Comparison of ENCODE assay signal across 19 cellular contexts in genomic region chr9:127847833-127848755, GRCh38. TPM values are rescaled to one million over a fixed set of nuclear protein-coding genes. Genes with fewer than 3 reads are reported as not detected.
DNase-seq lines count a peak whose midpoint lies in the region; ATAC-seq, FAIRE-seq and TF ChIP-seq lines count a peak whose summit lies in the region.
"Had no signal": no experiment of that assay in that cellular context is flagged by ENCODE, and none has a peak within 500 bp of the region (broad histone marks: within the 10 kb centered on the region; RNA-seq: fewer than 3 reads in every experiment).

No MANE protein-coding gene starts in this region.

- no peak for ATAC-seq in WTC11

- CTCF ChIA-PET in WTC11 (lab: Charles Lee) = interaction anchor here (1.4 kb wide), 1 partner anchor 21 kb away, joined by 3 read pairs; no protein-coding TSS in a partner anchor
- CTCF ChIA-PET in H1 (lab: Charles Lee; ENCODE audit: partially characterized antibody) = interaction anchor here (0.9 to 2.0 kb wide), 5 partner anchors 12 to 23 kb away, joined by 3 to 9 read pairs (median 4); no protein-coding TSS in a partner anchor
- CTCF ChIA-PET in HEK293T (lab: Yijun Ruan, JAX) = no interaction called here

- H3K4me1 Mint-ChIP-seq in WTC11 = peaks cover 9% of the 10 kb centered on the region
- peaks cover 5% of the 10 kb centered on the region for H3K4me1 Mint-ChIP-seq in mesothelial cell of epicardium

- POLR2A ChIA-PET in WTC11 (lab: Charles Lee) = interaction anchor here (0.6 to 1.0 kb wide), 2 partner anchors 16 to 17 kb away, joined by 3 to 4 read pairs; no protein-coding TSS in a partner anchor
- POLR2A ChIA-PET in H1 (lab: Charles Lee; ENCODE audit: partially characterized antibody) = interaction anchor here (1.9 kb wide), 1 partner anchor 38 kb away, joined by 5 read pairs; no protein-coding TSS in a partner anchor
- POLR2A ChIA-PET in HEK293T (lab: Yijun Ruan, JAX) = no interaction called here

- no peak overlapping the region for H3K4me2 ChIP-seq in H1 (ENCODE audit: insufficient read depth in 1 of 2, low read depth in 2 of 2, low read length in 2 of 2)
- H3K4me2 ChIP-seq: neural progenitor cell had no signal

- no peak overlapping the region for H3K9ac ChIP-seq in H1 (replicated peaks in 1 of 4; ENCODE audit: extremely low read depth in 1 of 4, low read depth in 3 of 4, low read length in 3 of 4)
- H3K9ac ChIP-seq: neural progenitor cell had no signal

- no peak for TF ChIP-seq CTCF in WTC11 (IDR thresholded peaks at IDR 0.05)
- no peak for TF ChIP-seq CTCF in H1 (IDR thresholded peaks at IDR 0.05; ENCODE audit: control extremely low read depth in 1 of 3, insufficient read depth in 1 of 3, low read depth in 1 of 3, low read length in 3 of 3)
- no peak for TF ChIP-seq CTCF in mesothelial cell of epicardium (IDR thresholded peaks at IDR 0.05; ENCODE audit: unreplicated experiment)
- no peak for TF ChIP-seq CTCF in suprapubic skin (IDR thresholded peaks at IDR 0.05)

- no peak overlapping the region for H2BK120ac ChIP-seq in H1 (replicated peaks; ENCODE audit: low read depth, low read length)

- H3K27me3 Mint-ChIP-seq in WTC11 (ENCODE audit: low read depth) (no peaks in the 10 kb centered on the region), mesothelial cell of epicardium (ENCODE audit: low read depth) (no peaks in the 10 kb centered on the region)

- no peak overlapping the region for H3K56ac ChIP-seq in H1 (replicated peaks; ENCODE audit: insufficient read length, low read depth, low read length)

- no peak overlapping the region for H2BK5ac ChIP-seq in H1 (ENCODE audit: low read depth, low read length)

- H4K20me1 ChIP-seq in H1 (replicated peaks in 1 of 2; ENCODE audit: control insufficient read depth in 1 of 2, insufficient read depth in 2 of 2, low read length in 2 of 2) = no peaks in the 10 kb centered on the region

- no peak overlapping the region for H2AFZ ChIP-seq in H1 (ENCODE audit: low read length)
- H2AFZ ChIP-seq: neural progenitor cell had no signal

- H4K5ac ChIP-seq in H1 (ENCODE audit: insufficient read length, low read depth, low read length) = no peak overlapping the region

- H3K4me1 ChIP-seq in H1 (replicated peaks in 1 of 4; ENCODE audit: control insufficient read depth in 3 of 4, insufficient read depth in 4 of 4, low read length in 3 of 4) (peaks cover 0 to 8% (median 5%) of the 10 kb centered on the region in 4 experiments; a peak in 6 of 7 replicates), suprapubic skin (peaks cover 30% of the 10 kb centered on the region)
- H3K4me1 ChIP-seq: neural progenitor cell had no signal

- H3K36me3 ChIP-seq in H1 (ENCODE audit: control insufficient read depth in 2 of 4, insufficient read depth in 4 of 4, low read length in 3 of 4) = no peaks in the 10 kb centered on the region
- peaks cover under 1% of the 10 kb centered on the region for H3K36me3 ChIP-seq in suprapubic skin
- H3K36me3 ChIP-seq: neural progenitor cell had no signal

- no peak overlapping the region for H3K18ac ChIP-seq in H1 (ENCODE audit: extremely low read depth, low read length)

- no peak overlapping the region for H3K23ac ChIP-seq in H1 (ENCODE audit: insufficient read length)

- H3K4me3 Mint-ChIP-seq in WTC11 = no peak overlapping the region
- H3K4me3 Mint-ChIP-seq in mesothelial cell of epicardium = no peak overlapping the region

- H3K27ac ChIP-seq in H1 (ENCODE audit: low read depth, low read length) (no peak overlapping the region), suprapubic skin (no peak overlapping the region)
- H3K27ac ChIP-seq: epithelial cell of prostate, HL-60, neural progenitor cell had no signal

- H3K79me1 ChIP-seq in H1 (ENCODE audit: low read depth, low read length) = no peaks in the 10 kb centered on the region

- 84% methylated on average over 12 of the region's 12 CpGs; no CpG with 5 or more reads in 1 of the 2 experiments for WGBS in H1 (ENCODE audit: extremely low coverage in 1 of 2, insufficient coverage in 1 of 2, insufficient read length in 1 of 2, insufficient replicate concordance in 2 of 2, low coverage in 1 of 2, low lambda C conversion rate in 2 of 2, missing lambda C conversion rate in 1 of 2), 2 experiments
- 79% methylated on average over 12 of the region's 12 CpGs for WGBS in suprapubic skin

- H3K27ac Mint-ChIP-seq in WTC11 = no peak overlapping the region; the same call in 1 of the 2 replicates
- H3K27ac Mint-ChIP-seq in mesothelial cell of epicardium = peak overlapping the region; percentile 34
- H3K27ac Mint-ChIP-seq: activated T-helper 2 cell treated with anti-CD3 and anti-CD28 coated beads, Interferon-gamma antibody, Interleukin-2, Interleukin-4, amounts not matched to agents 10 μg/mL and 5 μg/mL and 100 μg/mL, durations not matched to agents 14 hours and 24 hours and 36 hours had no signal

- no peaks in the 10 kb centered on the region for H3K79me2 ChIP-seq in H1 (ENCODE audit: control insufficient read depth in 1 of 2, insufficient read depth in 2 of 2, low read length in 2 of 2)

- DNase-seq in WTC11 (ENCODE audit: low spot score) = no peak
- no peak for DNase-seq in H1 (ENCODE audit: low read depth in 1 of 2, low spot score in 2 of 2)
- DNase-seq in mesothelial cell of epicardium (ENCODE audit: low spot score in 2 of 2, unreplicated experiment in 2 of 2) = no peak
- DNase-seq in suprapubic skin (ENCODE audit: low spot score in 2 of 2) = peak in 1 of 2 donors; percentile 61
- no peak for DNase-seq in stimulated activated CD8-positive, alpha-beta memory T cell treated with anti-CD3 and anti-CD28 coated beads, Interleukin-4, amount 100 ng/mL, for 48 hours
- DNase-seq in HEK293T (ENCODE audit: extremely low spot score) = no peak
- DNase-seq in NCI-H2196 treated with DMSO at 0.1 percent for 48 hours (lab: John Stamatoyannopoulos, UW; ENCODE audit: unreplicated experiment) = no peak
- DNase-seq in cerebellar cortex (ENCODE audit: low spot score) = no peak
- DNase-seq: activated CD4-positive, CD25-positive, alpha-beta regulatory T cell treated with anti-CD3 and anti-CD28 coated beads, Interleukin-2, amount 50 U/mL, for 72 hours; glutamatergic neuron; NCI-H2081; NCI-H510A treated with DMSO at 0.1 percent for 48 hours; retina; stimulated activated CD4-positive, alpha-beta T cell treated with anti-CD3 and anti-CD28 coated beads, Interleukin-2, amount 100 ng/mL, for 24 hours had no signal

- TF ChIP-seq RAD21 in H1 (IDR thresholded peaks at IDR 0.05 in 1 of 2, conservative IDR thresholded peaks at IDR 0.05 in 1 of 2; ENCODE audit: low read depth in 2 of 2, low read length in 2 of 2) = no peak

- no peaks in the 10 kb centered on the region for H3K23me2 ChIP-seq in H1 (ENCODE audit: low read depth, low read length)

- H3K27me3 ChIP-seq in H1 (replicated peaks in 1 of 4; ENCODE audit: control insufficient read depth in 3 of 4, extremely low read depth in 1 of 4, insufficient read depth in 3 of 4, low read length in 3 of 4) = no peaks in the 10 kb centered on the region; a peak in 1 of 7 replicates
- H3K27me3 ChIP-seq in suprapubic skin = no peaks in the 10 kb centered on the region
- H3K27me3 ChIP-seq: neural progenitor cell had no signal

- no peak overlapping the region for H3K4ac ChIP-seq in H1 (replicated peaks; ENCODE audit: insufficient read length, low read depth, low read length)

- no peak overlapping the region for H4K8ac ChIP-seq in H1 (ENCODE audit: extremely low read depth, insufficient read depth, low read length)

- TF ChIP-seq POLR2A in H1 (IDR thresholded peaks at IDR 0.05; ENCODE audit: control extremely low read depth in 1 of 2, low read depth in 2 of 2, low read length in 2 of 2) (no peak), suprapubic skin (IDR thresholded peaks at IDR 0.05) (no peak)

- H2BK20ac ChIP-seq in H1 (ENCODE audit: low read length) = no peak overlapping the region

- H3K14ac ChIP-seq in H1 (ENCODE audit: insufficient read length) = no peak overlapping the region

- H3K36me3 Mint-ChIP-seq in WTC11 = peaks cover 12% of the 10 kb centered on the region
- H3K36me3 Mint-ChIP-seq in mesothelial cell of epicardium = peaks cover 9% of the 10 kb centered on the region
- H3K36me3 Mint-ChIP-seq: neural progenitor cell had no signal

- 0 out of 2 replicates have a peak overlapping the region, but pooled peaks have one; percentile 39 for H2AK5ac ChIP-seq in H1 (ENCODE audit: low read depth, low read length)

- H2BK15ac ChIP-seq in H1 (ENCODE audit: low read length) = no peak overlapping the region

- FAIRE-seq in H1 (lab: Jason Lieb, UNC) = no peak
- FAIRE-seq: colon had no signal

- no peak for TF ChIP-seq EP300 in H1 (IDR thresholded peaks at IDR 0.05; ENCODE audit: borderline replicate concordance in 1 of 2, low read depth in 2 of 2, low read length in 2 of 2)
- TF ChIP-seq EP300 in suprapubic skin (IDR thresholded peaks at IDR 0.05) = no peak

- H2BK12ac ChIP-seq in H1 (ENCODE audit: low read depth, low read length) = no peak overlapping the region

- no peak overlapping the region for H3K4me3 ChIP-seq in H1 (ENCODE audit: extremely low read depth in 1 of 4, insufficient read depth in 2 of 4, low read depth in 3 of 4, low read length in 4 of 4)
- H3K4me3 ChIP-seq in suprapubic skin = peak overlapping the region; percentile 5
- H3K4me3 ChIP-seq: neural progenitor cell had no signal

- no peak overlapping the region for H4K91ac ChIP-seq in H1 (replicated peaks; ENCODE audit: insufficient read length, low read length)

- H3K9me3 Mint-ChIP-seq in WTC11 (peaks cover 16% of the 10 kb centered on the region), mesothelial cell of epicardium (peaks cover 12% of the 10 kb centered on the region)

- H3K9me3 ChIP-seq in H1 (ENCODE audit: insufficient read depth in 2 of 2, low read depth in 1 of 2, low read length in 1 of 2) = no peaks in the 10 kb centered on the region
- no peaks in the 10 kb centered on the region for H3K9me3 ChIP-seq in suprapubic skin

RNA-seq across cellular contexts. Expression of gene ENG, which starts 6.4 kb away (rescaled TPM):
- 3.7 to 4.4 TPM (median 4.2 TPM) in 3 replicates for total RNA-seq in WTC11 (2021)
- total RNA-seq in H1 (2021; fragmentation: NEBNext Ultra II Directional; extraction: Animal tissue kit (Norgen Biotek cat#: 25700)) = 4.2 and 4.4 TPM in 2 replicates
- polyA plus RNA-seq in H1 (2011; rRNA removed) = 1.8 and 3.2 TPM in 2 replicates
- polyA plus RNA-seq in H1 (2011; cell fraction: cytosol; rRNA removed) = 1.1 TPM
- 2.7 TPM for polyA plus RNA-seq in H1 (2011; cell fraction: nucleus; rRNA removed)
- polyA plus RNA-seq in H1 (2012, experiment 1 of 2) = 3.7 to 5.2 TPM (median 4.0 TPM) in 4 replicates
- 2.6 TPM for polyA plus RNA-seq in H1 (2012, experiment 2 of 2)
- 6.7 TPM for polyA plus RNA-seq in H1 (2013, experiment 1 of 2)
- polyA plus RNA-seq in H1 (2013, experiment 2 of 2) = 7.6 TPM
- 1.4 and 2.4 TPM in 2 replicates for polyA minus RNA-seq in H1 (2011; rRNA and poly(A)+ RNA removed)
- 2.3 TPM for polyA minus RNA-seq in H1 (2011; cell fraction: cytosol; rRNA and poly(A)+ RNA removed)
- polyA minus RNA-seq in H1 (2011; cell fraction: nucleus; rRNA and poly(A)+ RNA removed) = 2.5 TPM
- total RNA-seq in mesothelial cell of epicardium = 7.3 to 8.5 TPM (median 8.1 TPM) in 3 replicates
- total RNA-seq in suprapubic skin = 10 to 100 TPM; 17.2 to 38.7 (median 31.2) TPM

RNA-seq across cellular contexts. Expression of gene AK1, which starts 29.4 kb away (rescaled TPM):
- total RNA-seq in WTC11 (2021) (27.5 to 34.9 TPM (median 34.4 TPM) in 3 replicates), mesothelial cell of epicardium (34.4 to 39.4 TPM (median 38.5 TPM) in 3 replicates), suprapubic skin (10 to 100 TPM; 22.6 to 36.0 (median 26.0) TPM)
- total RNA-seq in H1 (2021; fragmentation: NEBNext Ultra II Directional; extraction: Animal tissue kit (Norgen Biotek cat#: 25700)) = 35.9 and 37.9 TPM in 2 replicates
- 39.2 and 44.1 TPM in 2 replicates for polyA plus RNA-seq in H1 (2011; rRNA removed)
- 45.5 TPM for polyA plus RNA-seq in H1 (2011; cell fraction: cytosol; rRNA removed)
- 32.0 TPM for polyA plus RNA-seq in H1 (2011; cell fraction: nucleus; rRNA removed)
- 32.5 to 48.8 TPM (median 43.2 TPM) in 4 replicates for polyA plus RNA-seq in H1 (2012, experiment 1 of 2)
- 31.3 TPM for polyA plus RNA-seq in H1 (2012, experiment 2 of 2)
- 26.6 TPM for polyA plus RNA-seq in H1 (2013, experiment 1 of 2)
- polyA plus RNA-seq in H1 (2013, experiment 2 of 2) = 24.9 TPM
- polyA minus RNA-seq in H1 (2011; rRNA and poly(A)+ RNA removed) = 9.5 and 12.8 TPM in 2 replicates
- 2.6 TPM for polyA minus RNA-seq in H1 (2011; cell fraction: cytosol; rRNA and poly(A)+ RNA removed)
- 6.3 TPM for polyA minus RNA-seq in H1 (2011; cell fraction: nucleus; rRNA and poly(A)+ RNA removed)

RNA-seq across cellular contexts. Expression of gene FPGS, which starts 45.4 kb away (rescaled TPM):
- 67.7 to 81.7 TPM (median 69.3 TPM) in 3 replicates for total RNA-seq in WTC11 (2021)
- 62.4 and 63.7 TPM in 2 replicates for total RNA-seq in H1 (2021; fragmentation: NEBNext Ultra II Directional; extraction: Animal tissue kit (Norgen Biotek cat#: 25700))
- 83.0 and 125 TPM in 2 replicates for polyA plus RNA-seq in H1 (2011; rRNA removed)
- polyA plus RNA-seq in H1 (2011; cell fraction: cytosol; rRNA removed) = 71.0 TPM
- 156 TPM for polyA plus RNA-seq in H1 (2011; cell fraction: nucleus; rRNA removed)
- polyA plus RNA-seq in H1 (2012, experiment 1 of 2) = 56.8 to 70.0 TPM (median 66.4 TPM) in 4 replicates
- 58.0 TPM for polyA plus RNA-seq in H1 (2012, experiment 2 of 2)
- 38.7 TPM for polyA plus RNA-seq in H1 (2013, experiment 1 of 2)
- 35.7 TPM for polyA plus RNA-seq in H1 (2013, experiment 2 of 2)
- polyA minus RNA-seq in H1 (2011; rRNA and poly(A)+ RNA removed) = 55.2 and 85.0 TPM in 2 replicates
- 72.3 TPM for polyA minus RNA-seq in H1 (2011; cell fraction: cytosol; rRNA and poly(A)+ RNA removed)
- 52.7 TPM for polyA minus RNA-seq in H1 (2011; cell fraction: nucleus; rRNA and poly(A)+ RNA removed)
- total RNA-seq in mesothelial cell of epicardium = 58.1 to 61.4 TPM (median 58.2 TPM) in 3 replicates
- total RNA-seq in suprapubic skin = 10 to 100 TPM; 22.9 to 50.3 (median 28.3) TPM

RNA-seq across cellular contexts. Expression of gene ST6GALNAC6, which starts 51.3 kb away (rescaled TPM):
- 45.1 to 47.5 TPM (median 45.3 TPM) in 3 replicates for total RNA-seq in WTC11 (2021)
- 37.7 and 43.7 TPM in 2 replicates for total RNA-seq in H1 (2021; fragmentation: NEBNext Ultra II Directional; extraction: Animal tissue kit (Norgen Biotek cat#: 25700))
- 64.4 and 72.9 TPM in 2 replicates for polyA plus RNA-seq in H1 (2011; rRNA removed)
- polyA plus RNA-seq in H1 (2011; cell fraction: cytosol; rRNA removed) = 60.4 TPM
- 54.5 TPM for polyA plus RNA-seq in H1 (2011; cell fraction: nucleus; rRNA removed)
- 22.5 to 37.7 TPM (median 31.4 TPM) in 4 replicates for polyA plus RNA-seq in H1 (2012, experiment 1 of 2)
- polyA plus RNA-seq in H1 (2012, experiment 2 of 2) = 33.2 TPM
- polyA plus RNA-seq in H1 (2013, experiment 1 of 2) = 27.2 TPM
- polyA plus RNA-seq in H1 (2013, experiment 2 of 2) = 27.7 TPM
- 40.3 and 44.6 TPM in 2 replicates for polyA minus RNA-seq in H1 (2011; rRNA and poly(A)+ RNA removed)
- 18.6 TPM for polyA minus RNA-seq in H1 (2011; cell fraction: cytosol; rRNA and poly(A)+ RNA removed)
- 23.3 TPM for polyA minus RNA-seq in H1 (2011; cell fraction: nucleus; rRNA and poly(A)+ RNA removed)
- total RNA-seq in mesothelial cell of epicardium = 34.2 to 37.5 TPM (median 36.2 TPM) in 3 replicates
- 10 to 100 TPM; 41.6 to 50.5 (median 47.0) TPM for total RNA-seq in suprapubic skin
